Comparison of ENCODE assay signal across 1 cellular context in genomic region chr1:161162052-161162451, GRCh38.
TF ChIP-seq lines count a peak whose summit lies in the region.

No MANE protein-coding gene starts in this region.

TF ChIP-seq in K562, 482 proteins besides CTCF, POLR2A, EP300 and RAD21 (continued from another document and continues in another):
- TF ChIP-seq CLOCK (CRISPR knock-in tag; IDR thresholded peaks at IDR 0.05; ENCODE audit: borderline replicate concordance) (no peak), CREB1 (IDR thresholded peaks at IDR 0.05) (no peak), CREB1 (CRISPR knock-in tag; IDR thresholded peaks at IDR 0.05) (no peak), KLF6 (CRISPR knock-in tag; IDR thresholded peaks at IDR 0.05; ENCODE audit: borderline replicate concordance) (no peak), ZBTB11 (CRISPR knock-in tag; IDR thresholded peaks at IDR 0.05) (0 out of 6 replicates have a peak, but pooled peaks of 1 of the 3 experiments have one; percentile 21), FOXJ2 (tag; IDR thresholded peaks at IDR 0.05) (no peak), ZNF740 (CRISPR knock-in tag; IDR thresholded peaks at IDR 0.05) (no peak), ZNF740 (tag; IDR thresholded peaks at IDR 0.05) (no peak), NCOR1 (IDR thresholded peaks at IDR 0.05) (no peak; the same call in 1 of the 2 replicates), RCOR1 (IDR thresholded peaks at IDR 0.05; ENCODE audit: borderline replicate concordance in 1 of 2, low read depth in 2 of 2, low read length in 2 of 2) (0 out of 4 replicates have a peak, but pooled peaks of 1 of the 2 experiments have one; percentile 53), ZNF143 (CRISPR knock-in tag; IDR thresholded peaks at IDR 0.05) (no peak), FOXJ3 (CRISPR knock-in tag; IDR thresholded peaks at IDR 0.05) (no peak), ZNF146 (CRISPR knock-in tag; IDR thresholded peaks at IDR 0.05; ENCODE audit: unreplicated experiment) (no peak), CAMTA2 (CRISPR knock-in tag; conservative IDR thresholded peaks at IDR 0.05) (no peak), NR2C2 (CRISPR knock-in tag; IDR thresholded peaks at IDR 0.05) (no peak), NR2C2 (tag; IDR thresholded peaks at IDR 0.05) (no peak), TCF7 (IDR thresholded peaks at IDR 0.05; ENCODE audit: borderline replicate concordance) (no peak), XRCC4 (IDR thresholded peaks at IDR 0.05; ENCODE audit: extremely low read depth, insufficient read depth, insufficient read length) (no peak), ZNF134 (CRISPR knock-in tag; conservative IDR thresholded peaks at IDR 0.05) (no peak), NFE2 (IDR thresholded peaks at IDR 0.05; ENCODE audit: low read depth) (no peak), SP1 (CRISPR knock-in tag; IDR thresholded peaks at IDR 0.05) (no peak), SMAD4 (CRISPR knock-in tag; conservative IDR thresholded peaks at IDR 0.05) (peak; percentile 73), ZNF766 (CRISPR knock-in tag; conservative IDR thresholded peaks at IDR 0.05) (no peak), CREB5 (CRISPR knock-in tag; IDR thresholded peaks at IDR 0.05) (no peak), GTF2A2 (tag; IDR thresholded peaks at IDR 0.05) (no peak), ZKSCAN8 (CRISPR knock-in tag; IDR thresholded peaks at IDR 0.05) (no peak; the same call in 1 of the 2 replicates), TARDBP (IDR thresholded peaks at IDR 0.05) (no peak), SRSF3 (IDR thresholded peaks at IDR 0.05; ENCODE audit: insufficient read depth, low read length) (no peak), EP400 (IDR thresholded peaks at IDR 0.05) (peak; percentile 63), BRF1 (IDR thresholded peaks at IDR 0.05; ENCODE audit: borderline replicate concordance, extremely low read depth, insufficient read length) (no peak), SIRT6 (IDR thresholded peaks at IDR 0.05; ENCODE audit: low read depth, low read length) (no peak), JUNB (CRISPR knock-in tag; conservative IDR thresholded peaks at IDR 0.05) (no peak), ZEB2 (IDR thresholded peaks at IDR 0.05) (no peak), HNRNPUL1 (IDR thresholded peaks at IDR 0.05; ENCODE audit: low read length) (no peak), ZFPM2 (CRISPR knock-in tag; IDR thresholded peaks at IDR 0.05) (no peak), ZNF583 (CRISPR knock-in tag; IDR thresholded peaks at IDR 0.05) (0 out of 2 replicates have a peak, but pooled peaks have one; percentile 28), MCM2 (IDR thresholded peaks at IDR 0.05; ENCODE audit: low read depth) (no peak), KDM1A (IDR thresholded peaks at IDR 0.05) (no peak), IRF1 (CRISPR knock-in tag; IDR thresholded peaks at IDR 0.05; ENCODE audit: borderline replicate concordance) (no peak), TRIM28 (IDR thresholded peaks at IDR 0.05) (no peak), PBX2 (CRISPR knock-in tag; IDR thresholded peaks at IDR 0.05; ENCODE audit: low read depth) (no peak), PBX2 (tag; conservative IDR thresholded peaks at IDR 0.05; ENCODE audit: low read depth) (no peak), COPS2 (conservative IDR thresholded peaks at IDR 0.05) (no peak), ZNF23 (CRISPR knock-in tag; IDR thresholded peaks at IDR 0.05) (no peak), TAL1 (IDR thresholded peaks at IDR 0.05) (peak; percentile 51), ZNF324 (CRISPR knock-in tag; IDR thresholded peaks at IDR 0.05) (no peak), UBTF (IDR thresholded peaks at IDR 0.05; ENCODE audit: borderline replicate concordance in 1 of 2, low read depth in 2 of 2, low read length in 2 of 2) (peak in 1 of 2 experiments; percentile 82; a peak in 2 of 4 replicates), ATF1 (CRISPR knock-in tag; IDR thresholded peaks at IDR 0.05) (no peak), ATF1 (tag; IDR thresholded peaks at IDR 0.05) (0 out of 2 replicates have a peak, but pooled peaks have one; percentile 11), ZNF444 (CRISPR knock-in tag; IDR thresholded peaks at IDR 0.05) (no peak), PTRF (tag; IDR thresholded peaks at IDR 0.05) (no peak), SNAPC5 (CRISPR knock-in tag; IDR thresholded peaks at IDR 0.05) (no peak), DMBX1 (CRISPR knock-in tag; IDR thresholded peaks at IDR 0.05; ENCODE audit: borderline replicate concordance) (peak; percentile 17; the same call in 1 of the 2 replicates), ZNF436 (CRISPR knock-in tag; IDR thresholded peaks at IDR 0.05) (no peak), ZNF263 (CRISPR knock-in tag; IDR thresholded peaks at IDR 0.05; ENCODE audit: borderline replicate concordance) (no peak; the same call in 1 of the 2 replicates), ZNF830 (CRISPR knock-in tag; IDR thresholded peaks at IDR 0.05) (no peak), BRD4 (IDR thresholded peaks at IDR 0.05) (no peak), MAFK (IDR thresholded peaks at IDR 0.05; ENCODE audit: low read length) (no peak), NFIX (CRISPR knock-in tag; IDR thresholded peaks at IDR 0.05; ENCODE audit: low read depth) (no peak), GTF2B (IDR thresholded peaks at IDR 0.05; ENCODE audit: extremely low read depth, insufficient read length) (no peak), RNF2 (IDR thresholded peaks at IDR 0.05) (no peak), ZNF644 (tag; IDR thresholded peaks at IDR 0.05; ENCODE audit: low read depth) (no peak), ELK1 (CRISPR knock-in tag; IDR thresholded peaks at IDR 0.05) (no peak)
